ENCODE assay signal across 20 cellular contexts in the genomic region with DNA sequence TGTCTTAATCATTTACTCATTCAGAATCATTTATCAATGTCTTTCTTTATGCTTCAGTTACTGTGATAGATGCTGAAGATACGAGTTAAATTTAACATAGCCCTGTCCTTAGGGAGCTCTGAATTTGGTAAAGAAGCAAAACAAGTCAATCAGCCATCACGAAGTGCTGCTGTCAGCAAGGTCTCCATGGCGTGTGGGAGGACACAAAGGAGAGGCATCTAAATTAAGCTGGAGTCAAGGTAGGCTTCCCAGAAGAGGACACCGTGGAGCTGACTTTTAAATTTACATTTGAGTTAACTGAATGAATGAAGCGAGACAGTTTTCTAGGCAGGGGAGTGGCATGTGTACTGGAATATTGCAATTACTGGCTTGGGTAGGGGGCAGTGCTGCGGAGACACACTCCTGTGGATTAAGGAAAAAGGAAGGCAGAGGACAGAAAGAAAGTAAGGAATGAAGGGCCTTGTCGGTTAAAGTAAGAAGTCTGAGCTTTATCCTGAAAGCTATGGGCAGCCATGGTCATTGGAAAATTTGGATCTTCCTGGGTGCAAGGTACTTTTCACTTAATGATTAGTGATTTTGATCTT. TPM values are rescaled to one million over a fixed set of nuclear protein-coding genes. Genes with fewer than 3 reads are reported as not detected.
"Had no signal": no experiment of that assay in that cellular context is flagged by ENCODE, and none has a peak within 500 bp of the region (broad histone marks: within the 10 kb centered on the region; RNA-seq: fewer than 3 reads in every experiment).

No MANE protein-coding gene starts in this region.

- H3K27me3 Mint-ChIP-seq: activated naive CD4-positive, alpha-beta T cell treated with anti-CD3 and anti-CD28 coated beads, Interleukin-2, amount 50 U/mL, for 24 hours had no signal

- H3K9me3 Mint-ChIP-seq: activated naive CD4-positive, alpha-beta T cell treated with anti-CD3 and anti-CD28 coated beads, Interleukin-2, amount 50 U/mL, for 24 hours; activated T-cell treated with anti-CD3 and anti-CD28 coated beads, Interleukin-2, amount 50 U/mL, for 72 hours; central memory CD8-positive, alpha-beta T cell; mesothelial cell of epicardium; neural crest cell; T-helper 1 cell treated with Interleukin-12 subunit alpha and Interleukin-12 subunit beta and Interleukin-4 antibody, amounts not matched to agents 30 μg/mL and 1 μg/mL, for 36 hours had no signal

- DNase-seq: activated CD4-positive, alpha-beta T cell treated with anti-CD3 and anti-CD28 coated beads for 1 hour; activated effector memory CD4-positive, alpha-beta T cell treated with anti-CD3 and anti-CD28 coated beads, Interleukin-2, amount 50 U/mL, for 16 hours; activated T-cell treated with anti-CD3 and anti-CD28 coated beads, Interleukin-2, amount 50 U/mL, for 72 hours; left lung; stimulated activated CD4-positive, alpha-beta T cell treated with anti-CD3 and anti-CD28 coated beads, Interleukin-4, amount 100 ng/mL, for 1 hour; stomach; trophoblast cell had no signal

- H3K36me3 Mint-ChIP-seq: activated naive CD4-positive, alpha-beta T cell treated with anti-CD3 and anti-CD28 coated beads, Interleukin-2, amount 50 U/mL, for 24 hours; mesothelial cell of epicardium had no signal

- H3K4me1 Mint-ChIP-seq: activated naive CD4-positive, alpha-beta T cell treated with anti-CD3 and anti-CD28 coated beads, Interleukin-2, amount 50 U/mL, for 24 hours; central memory CD8-positive, alpha-beta T cell had no signal

- H3K27ac Mint-ChIP-seq: activated naive CD4-positive, alpha-beta T cell treated with anti-CD3 and anti-CD28 coated beads, Interleukin-2, amount 50 U/mL, for 24 hours; activated T-cell treated with anti-CD3 and anti-CD28 coated beads, Interleukin-2, amount 50 U/mL, for 72 hours; mesothelial cell of epicardium; T-helper 1 cell treated with Interleukin-12 subunit alpha and Interleukin-12 subunit beta and Interleukin-4 antibody, amounts not matched to agents 30 μg/mL and 1 μg/mL, for 36 hours had no signal

- H3K4me3 Mint-ChIP-seq: activated naive CD4-positive, alpha-beta T cell treated with anti-CD3 and anti-CD28 coated beads, Interleukin-2, amount 50 U/mL, for 24 hours; activated T-cell treated with anti-CD3 and anti-CD28 coated beads, Interleukin-2, amount 50 U/mL, for 72 hours; central memory CD8-positive, alpha-beta T cell; mesothelial cell of epicardium; neural crest cell; T-helper 1 cell treated with Interleukin-12 subunit alpha and Interleukin-12 subunit beta and Interleukin-4 antibody, amounts not matched to agents 30 μg/mL and 1 μg/mL, for 36 hours had no signal

- ATAC-seq: activated T-cell treated with anti-CD3 and anti-CD28 coated beads, Interleukin-2, amount 50 U/mL, for 72 hours; gastroesophageal sphincter; left lung; sciatic nerve had no signal

RNA-seq across cellular contexts. Expression of gene C1orf87, which starts 41.3 kb away (rescaled TPM):
- total RNA-seq: activated CD8-positive, alpha-beta memory T cell treated with anti-CD3 and anti-CD28 coated beads for 36 hours; activated T-cell treated with anti-CD3 and anti-CD28 coated beads, Interleukin-2, amount 50 U/mL, for 72 hours; ascending aorta; esophagus muscularis mucosa; lung microvascular endothelial cell; mesothelial cell of epicardium; neural crest cell; pulmonary artery endothelial cell; sciatic nerve; smooth muscle cell; stomach had no signal
